ENCODE assay signal across 8 cellular contexts in genomic region chr2:136131484-136131960, GRCh38. TPM values are rescaled to one million over a fixed set of nuclear protein-coding genes. Genes with fewer than 3 reads are reported as not detected.
DNase-seq lines count a peak whose midpoint lies in the region; ATAC-seq and TF ChIP-seq lines count a peak whose summit lies in the region.

No MANE protein-coding gene starts in this region.

- no peaks in the 10 kb centered on the region for H3K36me3 Mint-ChIP-seq in activated T-cell treated with anti-CD3 and anti-CD28 coated beads, Interleukin-2, amount 50 U/mL, for 24 hours (ENCODE audit: low read depth)

- H3K4me1 ChIP-seq in suprapubic skin (no peaks in the 10 kb centered on the region), gastroesophageal sphincter (peaks cover 0 to 2% (median 0%) of the 10 kb centered on the region in 3 donors)

- peaks cover 7% of the 10 kb centered on the region for H3K27me3 Mint-ChIP-seq in activated T-cell treated with anti-CD3 and anti-CD28 coated beads, Interleukin-2, amount 50 U/mL, for 24 hours

- H3K27ac Mint-ChIP-seq in activated T-cell treated with anti-CD3 and anti-CD28 coated beads, Interleukin-2, amount 50 U/mL, for 24 hours, result peak overlapping the region; percentile 85

- H3K9me3 ChIP-seq in suprapubic skin (no peaks in the 10 kb centered on the region), gastroesophageal sphincter (no peaks in the 10 kb centered on the region)

- ATAC-seq in HG03460 (IDR thresholded peaks at IDR 0.05; ENCODE audit: unreplicated experiment) (peak; percentile 5), GM18861 (IDR thresholded peaks at IDR 0.05; ENCODE audit: unreplicated experiment) (no peak), gastroesophageal sphincter (no peak)

- H3K27me3 ChIP-seq in suprapubic skin (peaks cover 7% of the 10 kb centered on the region), gastroesophageal sphincter (no peaks in the 10 kb centered on the region)

- H3K36me3 ChIP-seq in suprapubic skin (no peaks in the 10 kb centered on the region), gastroesophageal sphincter (no peaks in the 10 kb centered on the region)

- TF ChIP-seq CTCF in suprapubic skin (IDR thresholded peaks at IDR 0.05), result no peak
- TF ChIP-seq CTCF in gastroesophageal sphincter (IDR thresholded peaks at IDR 0.05), result no peak

- H3K4me3 ChIP-seq in suprapubic skin (no peak overlapping the region), gastroesophageal sphincter (no peak overlapping the region)

- H3K4me3 Mint-ChIP-seq in activated T-cell treated with anti-CD3 and anti-CD28 coated beads, Interleukin-2, amount 50 U/mL, for 24 hours, result peak overlapping the region; percentile 64

- no peaks in the 10 kb centered on the region for H3K9me3 Mint-ChIP-seq in activated T-cell treated with anti-CD3 and anti-CD28 coated beads, Interleukin-2, amount 50 U/mL, for 24 hours

- TF ChIP-seq EP300 in suprapubic skin (IDR thresholded peaks at IDR 0.05) (no peak), gastroesophageal sphincter (IDR thresholded peaks at IDR 0.05) (no peak)

- WGBS in suprapubic skin, result 83% methylated on average over 10 of the region's 10 CpGs
- 80 to 93% methylated on average over 1 to 4 of the region's 10 CpGs for WGBS in gastroesophageal sphincter (ENCODE audit: low coverage in 1 of 2), 2 donors

- peaks cover 95% of the 10 kb centered on the region for H3K4me1 Mint-ChIP-seq in activated T-cell treated with anti-CD3 and anti-CD28 coated beads, Interleukin-2, amount 50 U/mL, for 24 hours (ENCODE audit: low read depth)

- TF ChIP-seq POLR2A in suprapubic skin (IDR thresholded peaks at IDR 0.05) (no peak), gastroesophageal sphincter (IDR thresholded peaks at IDR 0.05) (no peak)

- peak; percentile 57 for DNase-seq in activated T-cell treated with anti-CD3 and anti-CD28 coated beads, Interleukin-2, amount 50 U/mL, for 24 hours
- DNase-seq in activated T-cell treated with anti-CD3 and anti-CD28 coated beads, Interleukin-2, amount 50 U/mL, for 48 hours, result no peak
- DNase-seq in activated naive CD4-positive, alpha-beta T cell treated with Interleukin-2 at 50 U/mL for 16 hours, result peak; percentile 28
- DNase-seq in suprapubic skin (ENCODE audit: low spot score in 2 of 2) (no peak), nucleus accumbens (lab: John Stamatoyannopoulos, UW) (no peak)

- H3K27ac ChIP-seq in suprapubic skin (peak overlapping the region; percentile 29), gastroesophageal sphincter (no peak overlapping the region)

RNA-seq across cellular contexts. Expression of gene CXCR4, which starts 13.6 kb away (rescaled TPM):
- total RNA-seq in suprapubic skin (1 to 10 TPM; 5.1 to 6.8 (median 5.6) TPM), gastroesophageal sphincter (1 to 10 TPM; 5.1 to 8.2 (median 7.7) TPM)

Comparison
In these comparisons a context has a peak if more than half of its experiments do, and no peak if none do; other contexts are left out.
1. DNase-seq: peak in activated T-cell treated with anti-CD3 and anti-CD28 coated beads, Interleukin-2, amount 50 U/mL, for 24 hours (single experiment) and activated naive CD4-positive, alpha-beta T cell treated with Interleukin-2 at 50 U/mL for 16 hours (single experiment); none in activated T-cell treated with anti-CD3 and anti-CD28 coated beads, Interleukin-2, amount 50 U/mL, for 48 hours (0 of 2), suprapubic skin (0 of 2) and nucleus accumbens (0 of 56).